In the genomic region with DNA sequence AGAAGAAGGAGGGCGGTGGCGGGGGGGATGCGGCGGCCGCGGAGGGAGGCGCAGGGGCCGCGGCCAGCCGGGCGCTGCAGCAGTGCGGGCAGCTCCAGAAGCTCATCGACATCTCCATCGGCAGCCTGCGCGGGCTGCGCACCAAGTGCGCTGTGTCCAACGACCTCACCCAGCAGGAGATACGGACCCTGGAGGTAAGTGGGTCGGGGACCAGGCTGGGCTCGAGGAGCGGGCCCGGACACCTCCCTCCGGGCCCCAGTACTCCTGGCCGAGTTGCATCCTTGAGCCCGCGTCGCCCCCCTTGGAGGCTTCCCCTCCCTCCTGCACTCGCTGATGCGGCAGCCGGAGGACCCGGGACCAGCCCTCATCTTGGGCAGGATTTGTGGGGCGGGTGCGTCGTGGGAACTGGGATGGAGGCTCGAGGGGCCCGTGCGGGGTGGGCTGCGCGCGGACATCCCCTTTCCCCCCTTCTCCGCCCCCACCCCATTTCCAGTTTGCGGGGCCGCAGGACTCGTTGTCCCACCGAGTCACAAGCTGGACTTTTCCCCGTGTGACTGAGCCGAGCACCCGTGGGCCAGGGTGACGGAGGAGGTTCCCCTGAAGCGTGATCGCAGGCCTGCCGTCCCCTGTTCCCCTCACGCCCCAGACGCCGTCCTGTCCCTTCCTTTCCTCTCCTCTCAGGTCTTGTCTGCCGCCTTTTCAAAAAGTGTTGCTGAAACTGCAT, we compare ENCODE assay signal across 1 cellular context.
TF ChIP-seq lines count a peak whose summit lies in the region.

No MANE protein-coding gene starts in this region.

TF ChIP-seq in SK-N-SH treated with all-trans-retinoic acid at 6 μM for 48 hours, 23 proteins besides CTCF, POLR2A, EP300 and RAD21 (continued from another document):
- TF ChIP-seq, protein P1, sequence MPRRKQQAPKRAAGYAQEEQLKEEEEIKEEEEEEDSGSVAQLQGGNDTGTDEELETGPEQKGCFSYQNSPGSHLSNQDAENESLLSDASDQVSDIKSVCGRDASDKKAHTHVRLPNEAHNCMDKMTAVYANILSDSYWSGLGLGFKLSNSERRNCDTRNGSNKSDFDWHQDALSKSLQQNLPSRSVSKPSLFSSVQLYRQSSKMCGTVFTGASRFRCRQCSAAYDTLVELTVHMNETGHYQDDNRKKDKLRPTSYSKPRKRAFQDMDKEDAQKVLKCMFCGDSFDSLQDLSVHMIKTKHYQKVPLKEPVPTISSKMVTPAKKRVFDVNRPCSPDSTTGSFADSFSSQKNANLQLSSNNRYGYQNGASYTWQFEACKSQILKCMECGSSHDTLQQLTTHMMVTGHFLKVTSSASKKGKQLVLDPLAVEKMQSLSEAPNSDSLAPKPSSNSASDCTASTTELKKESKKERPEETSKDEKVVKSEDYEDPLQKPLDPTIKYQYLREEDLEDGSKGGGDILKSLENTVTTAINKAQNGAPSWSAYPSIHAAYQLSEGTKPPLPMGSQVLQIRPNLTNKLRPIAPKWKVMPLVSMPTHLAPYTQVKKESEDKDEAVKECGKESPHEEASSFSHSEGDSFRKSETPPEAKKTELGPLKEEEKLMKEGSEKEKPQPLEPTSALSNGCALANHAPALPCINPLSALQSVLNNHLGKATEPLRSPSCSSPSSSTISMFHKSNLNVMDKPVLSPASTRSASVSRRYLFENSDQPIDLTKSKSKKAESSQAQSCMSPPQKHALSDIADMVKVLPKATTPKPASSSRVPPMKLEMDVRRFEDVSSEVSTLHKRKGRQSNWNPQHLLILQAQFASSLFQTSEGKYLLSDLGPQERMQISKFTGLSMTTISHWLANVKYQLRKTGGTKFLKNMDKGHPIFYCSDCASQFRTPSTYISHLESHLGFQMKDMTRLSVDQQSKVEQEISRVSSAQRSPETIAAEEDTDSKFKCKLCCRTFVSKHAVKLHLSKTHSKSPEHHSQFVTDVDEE (CRISPR knock-in tag; IDR thresholded peaks at IDR 0.05), result no peak
- TF ChIP-seq BACH2 (CRISPR knock-in tag; IDR thresholded peaks at IDR 0.05; ENCODE audit: borderline replicate concordance) (no peak), TCF4 (CRISPR knock-in tag; IDR thresholded peaks at IDR 0.05; ENCODE audit: borderline replicate concordance) (no peak)
